In genomic region chr5:65015767-65016166, GRCh38 we compare ENCODE assay signal across 20 cellular contexts.
A peak's percentile ranks its signal among the peaks of the same experiment; 100 is the strongest.
DNase-seq lines count a peak whose midpoint lies in the region; ATAC-seq, FAIRE-seq and TF ChIP-seq lines count a peak whose summit lies in the region.
"Had no signal": no experiment of that assay in that cellular context is flagged by ENCODE, and none has a peak within 500 bp of the region (broad histone marks: within the 10 kb centered on the region; RNA-seq: fewer than 3 reads in every experiment).

No MANE protein-coding gene starts in this region.

- no peak for TF ChIP-seq CTCF in epithelial cell of proximal tubule (conservative IDR thresholded peaks at IDR 0.05; ENCODE audit: low read depth, low read length)
- no peak for TF ChIP-seq CTCF in neural progenitor cell (IDR thresholded peaks at IDR 0.05)

- H3K4me1 ChIP-seq in neural progenitor cell = peaks cover 19% of the 10 kb centered on the region
- no peaks in the 10 kb centered on the region for H3K4me1 ChIP-seq in naive thymus-derived CD4-positive, alpha-beta T cell (ENCODE audit: control insufficient read depth in 2 of 2, insufficient read depth in 2 of 2, low read length in 2 of 2)
- H3K4me1 ChIP-seq: SJSA1 had no signal

- peaks cover 20% of the 10 kb centered on the region for H3K4me1 Mint-ChIP-seq in neural progenitor cell
- H3K4me1 Mint-ChIP-seq in naive thymus-derived CD4-positive, alpha-beta T cell = peaks cover 3 to 20% (median 11%) of the 10 kb centered on the region in 7 donors
- peaks cover 32% of the 10 kb centered on the region for H3K4me1 Mint-ChIP-seq in activated CD8-positive, alpha-beta T cell treated with anti-CD3 and anti-CD28 coated beads, Interleukin-2, amount 10 ng/mL, durations not matched to agents 7 days and 5 days (ENCODE audit: low read depth)
- H3K4me1 Mint-ChIP-seq: H9, IgD-negative memory B cell had no signal

- no peak overlapping the region for H3K27ac Mint-ChIP-seq in neural progenitor cell
- H3K27ac Mint-ChIP-seq in naive thymus-derived CD4-positive, alpha-beta T cell = no peak overlapping the region
- H3K27ac Mint-ChIP-seq in activated CD8-positive, alpha-beta T cell treated with anti-CD3 and anti-CD28 coated beads, Interleukin-2, amount 10 ng/mL, durations not matched to agents 7 days and 5 days = no peak overlapping the region
- H3K27ac Mint-ChIP-seq: H9, IgD-negative memory B cell had no signal

- no peak for TF ChIP-seq POLR2A in GM12891 (IDR thresholded peaks at IDR 0.05; ENCODE audit: low read depth, low read length)

- no peaks in the 10 kb centered on the region for H3K79me2 ChIP-seq in neural progenitor cell (ENCODE audit: low read depth)

- H3K4me3 ChIP-seq in epithelial cell of proximal tubule (ENCODE audit: low read depth, low read length) = peak overlapping the region; percentile 2
- no peak overlapping the region for H3K4me3 ChIP-seq in neural progenitor cell
- no peak overlapping the region for H3K4me3 ChIP-seq in naive thymus-derived CD4-positive, alpha-beta T cell (ENCODE audit: low read length)
- H3K4me3 ChIP-seq: SJSA1 had no signal

- H3K27me3 Mint-ChIP-seq in neural progenitor cell (ENCODE audit: insufficient read depth, low read depth) = no peaks in the 10 kb centered on the region
- H3K27me3 Mint-ChIP-seq in naive thymus-derived CD4-positive, alpha-beta T cell = no peaks in the 10 kb centered on the region
- H3K27me3 Mint-ChIP-seq in activated CD8-positive, alpha-beta T cell treated with anti-CD3 and anti-CD28 coated beads, Interleukin-2, amount 10 ng/mL, durations not matched to agents 7 days and 5 days (ENCODE audit: low read depth) = no peaks in the 10 kb centered on the region
- H3K27me3 Mint-ChIP-seq: IgD-negative memory B cell had no signal

- H3F3A ChIP-seq in neural progenitor cell (ENCODE audit: low read depth) = no peaks in the 10 kb centered on the region

- H3K9me3 ChIP-seq in neural progenitor cell (ENCODE audit: low read depth) = no peaks in the 10 kb centered on the region
- H3K9me3 ChIP-seq in naive thymus-derived CD4-positive, alpha-beta T cell (ENCODE audit: control insufficient read depth in 2 of 3, low read length in 3 of 3) = no peaks in the 10 kb centered on the region
- H3K9me3 ChIP-seq: SJSA1 had no signal

- no peaks in the 10 kb centered on the region for H3K36me3 ChIP-seq in neural progenitor cell
- H3K36me3 ChIP-seq in naive thymus-derived CD4-positive, alpha-beta T cell (ENCODE audit: control insufficient read depth in 2 of 3, insufficient read depth in 3 of 3, low read length in 3 of 3) = no peaks in the 10 kb centered on the region
- H3K36me3 ChIP-seq: SJSA1 had no signal

- H2AFZ ChIP-seq in neural progenitor cell (replicated peaks) = no peak overlapping the region

- no peaks in the 10 kb centered on the region for H3K36me3 Mint-ChIP-seq in neural progenitor cell
- H3K36me3 Mint-ChIP-seq in naive thymus-derived CD4-positive, alpha-beta T cell = peaks cover 0 to 10% (median 3%) of the 10 kb centered on the region in 5 donors
- H3K36me3 Mint-ChIP-seq in activated CD8-positive, alpha-beta T cell treated with anti-CD3 and anti-CD28 coated beads, Interleukin-2, amount 10 ng/mL, durations not matched to agents 7 days and 5 days (ENCODE audit: low read depth) = peaks cover 7% of the 10 kb centered on the region

- POLR2A ChIA-PET in naive thymus-derived CD4-positive, alpha-beta T cell (lab: Charles Lee) = no interaction called here
- POLR2A ChIA-PET in activated CD8-positive, alpha-beta T cell treated with anti-CD3 and anti-CD28 coated beads, Interleukin-2, amount 10 ng/mL, durations not matched to agents 7 days and 5 days (lab: Charles Lee) = no interaction called here

- intact Hi-C loops in naive thymus-derived CD4-positive, alpha-beta T cell (cut with micrococcal nuclease) = no loop called here

- H3K9ac ChIP-seq in neural progenitor cell = no peak overlapping the region

- no peaks in the 10 kb centered on the region for H3K9me3 Mint-ChIP-seq in neural progenitor cell
- H3K9me3 Mint-ChIP-seq in naive thymus-derived CD4-positive, alpha-beta T cell = no peaks in the 10 kb centered on the region
- no peaks in the 10 kb centered on the region for H3K9me3 Mint-ChIP-seq in activated CD8-positive, alpha-beta T cell treated with anti-CD3 and anti-CD28 coated beads, Interleukin-2, amount 10 ng/mL, durations not matched to agents 7 days and 5 days (ENCODE audit: insufficient read depth)
- H3K9me3 Mint-ChIP-seq: H9, IgD-negative memory B cell had no signal

- peak; percentile 48 for FAIRE-seq in GM12891 (lab: Jason Lieb, UNC)
- FAIRE-seq: HTR-8/SVneo had no signal

- no peak for ATAC-seq in naive thymus-derived CD4-positive, alpha-beta T cell
- no peak for ATAC-seq in HG03469 (IDR thresholded peaks at IDR 0.05; ENCODE audit: unreplicated experiment)
- ATAC-seq in activated CD8-positive, alpha-beta T cell treated with anti-CD3 and anti-CD28 coated beads, Interleukin-2, amount 10 ng/mL, durations not matched to agents 7 days and 5 days = no peak
- ATAC-seq: Panc1 had no signal

- DNase-seq in GM12891 (ENCODE audit: insufficient read length, low spot score) (no peak), NCI-H524 treated with DMSO at 0.1 percent for 48 hours (lab: John Stamatoyannopoulos, UW) (peak; percentile 62), epithelial cell of proximal tubule (ENCODE audit: low read depth) (no peak), neural progenitor cell (ENCODE audit: low spot score) (peak; percentile 42), CD1c-positive myeloid dendritic cell (ENCODE audit: extremely low spot score) (no peak)
- no peak for DNase-seq in naive thymus-derived CD4-positive, alpha-beta T cell
- no peak for DNase-seq in activated CD8-positive, alpha-beta T cell treated with anti-CD3 and anti-CD28 coated beads, Interleukin-2, amount 10 ng/mL, durations not matched to agents 7 days and 5 days
- DNase-seq: ACHN, C1 segment of cervical spinal cord, DND-41, H9, Karpas-422, NCI-H1436 treated with DMSO at 0.1 percent for 48 hours, NCI-H2029 treated with DMSO at 0.1 percent for 48 hours, NCI-H774 had no signal

- no peaks in the 10 kb centered on the region for H3K27me3 ChIP-seq in neural progenitor cell
- H3K27me3 ChIP-seq in naive thymus-derived CD4-positive, alpha-beta T cell (ENCODE audit: control insufficient read depth in 2 of 2, insufficient read depth in 2 of 2, low read length in 2 of 2) = no peaks in the 10 kb centered on the region
- H3K27me3 ChIP-seq: SJSA1 had no signal

- no peak overlapping the region for H3K4me3 Mint-ChIP-seq in neural progenitor cell
- no peak overlapping the region for H3K4me3 Mint-ChIP-seq in naive thymus-derived CD4-positive, alpha-beta T cell
- H3K4me3 Mint-ChIP-seq in activated CD8-positive, alpha-beta T cell treated with anti-CD3 and anti-CD28 coated beads, Interleukin-2, amount 10 ng/mL, durations not matched to agents 7 days and 5 days = no peak overlapping the region
- H3K4me3 Mint-ChIP-seq: H9, IgD-negative memory B cell had no signal

- H4K20me1 ChIP-seq in neural progenitor cell (ENCODE audit: low read depth) = no peaks in the 10 kb centered on the region

- no peak overlapping the region for H3K27ac ChIP-seq in neural progenitor cell
- no peak overlapping the region for H3K27ac ChIP-seq in naive thymus-derived CD4-positive, alpha-beta T cell (ENCODE audit: low read depth, low read length)
- H3K27ac ChIP-seq: SJSA1 had no signal

- CTCF ChIA-PET in naive thymus-derived CD4-positive, alpha-beta T cell (lab: Charles Lee) = no interaction called here
- CTCF ChIA-PET in activated CD8-positive, alpha-beta T cell treated with anti-CD3 and anti-CD28 coated beads, Interleukin-2, amount 10 ng/mL, durations not matched to agents 7 days and 5 days (lab: Charles Lee) = no interaction called here

- peak overlapping the region; percentile 34 for H3K4me2 ChIP-seq in neural progenitor cell

TF ChIP-seq in GM12891, 5 proteins besides CTCF, POLR2A, EP300 and RAD21:
- TF ChIP-seq TAF1 (IDR thresholded peaks at IDR 0.05; ENCODE audit: low read depth, low read length) (no peak), SPI1 (IDR thresholded peaks at IDR 0.05; ENCODE audit: low read depth, low read length) (no peak), PAX5 (IDR thresholded peaks at IDR 0.05; ENCODE audit: insufficient read depth, low read length, severe bottlenecking) (no peak), POU2F2 (IDR thresholded peaks at IDR 0.05; ENCODE audit: low read depth, low read length) (no peak)

Comparison
In these comparisons a context has a peak if more than half of its experiments do, and no peak if none do; other contexts are left out.
1. DNase-seq: peak in NCI-H524 treated with DMSO at 0.1 percent for 48 hours (single experiment) and neural progenitor cell (single experiment); none in GM12891 (single experiment), epithelial cell of proximal tubule (single experiment), naive thymus-derived CD4-positive, alpha-beta T cell (0 of 9), activated CD8-positive, alpha-beta T cell treated with anti-CD3 and anti-CD28 coated beads, Interleukin-2, amount 10 ng/mL, durations not matched to agents 7 days and 5 days (single experiment) and CD1c-positive myeloid dendritic cell (single experiment).